8 cellular contexts compared by ENCODE assay signal in genomic region chr6:97053643-97054411, GRCh38.
A peak's percentile ranks its signal among the peaks of the same experiment; 100 is the strongest.
DNase-seq lines count a peak whose midpoint lies in the region; ATAC-seq and TF ChIP-seq lines count a peak whose summit lies in the region.

No MANE protein-coding gene starts in this region.

- no peak overlapping the region for H3K4me3 Mint-ChIP-seq in stimulated activated naive CD8-positive, alpha-beta T cell treated with anti-CD3 and anti-CD28 coated beads, Interleukin-15, amount 100 ng/mL, for 72 hours

- CTCF ChIA-PET in RWPE1 (lab: Yijun Ruan, JAX): no interaction called here

- H3K27me3 Mint-ChIP-seq in stimulated activated naive CD8-positive, alpha-beta T cell treated with anti-CD3 and anti-CD28 coated beads, Interleukin-15, amount 100 ng/mL, for 72 hours: peaks cover 2% of the 10 kb centered on the region

- no peaks in the 10 kb centered on the region for H3K9me3 Mint-ChIP-seq in stimulated activated naive CD8-positive, alpha-beta T cell treated with anti-CD3 and anti-CD28 coated beads, Interleukin-15, amount 100 ng/mL, for 72 hours

- ATAC-seq in left cardiac atrium (no peak), foreskin keratinocyte (no peak)
- ATAC-seq in stimulated activated naive CD8-positive, alpha-beta T cell treated with anti-CD3 and anti-CD28 coated beads, Interleukin-15, amount 100 ng/mL, for 72 hours: no peak

- intact Hi-C loops in left cardiac atrium (cut with DNase I) (loop anchor here in 1 of 2 donors (10.0 kb wide), 1 partner anchor 429 kb away; no protein-coding TSS in a partner anchor), transverse colon (cut with DNase I; ENCODE audit: low total_unique reads) (loop anchor here (10.0 kb wide), 2 partner anchors 159 to 429 kb away; partner anchors contain the start of gene NDUFAF4)

- H3K36me3 ChIP-seq in cardiac muscle cell: no peaks in the 10 kb centered on the region
- no peaks in the 10 kb centered on the region for H3K36me3 ChIP-seq in transverse colon

- no peaks in the 10 kb centered on the region for H3K9me3 ChIP-seq in cardiac muscle cell (ENCODE audit: low read depth)
- H3K9me3 ChIP-seq in transverse colon: no peaks in the 10 kb centered on the region

- POLR2A ChIA-PET in RWPE1 (lab: Yijun Ruan, JAX; ENCODE audit: low non-redundant PET): no interaction called here

- no peak for TF ChIP-seq EP300 in transverse colon (IDR thresholded peaks at IDR 0.05; ENCODE audit: low read depth)

- H3K27me3 ChIP-seq in cardiac muscle cell: peaks cover 13% of the 10 kb centered on the region
- no peaks in the 10 kb centered on the region for H3K27me3 ChIP-seq in foreskin keratinocyte
- no peaks in the 10 kb centered on the region for H3K27me3 ChIP-seq in transverse colon

- in situ Hi-C loops in transverse colon (cut with MboI; ENCODE audit: low pct_ligation_motif_present in 1 of 4, low pct_unique_long_range_greater_than_20kb in 1 of 4, low sequenced_read_pairs in 3 of 4): loop anchor here (5.0 to 25.0 kb wide), 5 partner anchors 149 to 429 kb away; partner anchors contain the start of gene NDUFAF4 (in 1 of the 4)

- H3K4me3 ChIP-seq in cardiac muscle cell: no peak overlapping the region
- H3K4me3 ChIP-seq in transverse colon: no peak overlapping the region

- H3K4me1 ChIP-seq in cardiac muscle cell (ENCODE audit: low read depth) (no peaks in the 10 kb centered on the region), foreskin keratinocyte (no peaks in the 10 kb centered on the region), transverse colon (no peaks in the 10 kb centered on the region)

- H3K27ac ChIP-seq in cardiac muscle cell: no peak overlapping the region
- no peak overlapping the region for H3K27ac ChIP-seq in RWPE1
- no peak overlapping the region for H3K27ac ChIP-seq in foreskin keratinocyte
- H3K27ac ChIP-seq in transverse colon: no peak overlapping the region

- TF ChIP-seq CTCF in cardiac muscle cell (IDR thresholded peaks at IDR 0.05; ENCODE audit: low read depth, low read length) (peak; percentile 60), RWPE1 (conservative IDR thresholded peaks at IDR 0.05; ENCODE audit: low read depth) (peak; percentile 49), foreskin keratinocyte (conservative IDR thresholded peaks at IDR 0.05) (peak; percentile 66), transverse colon (IDR thresholded peaks at IDR 0.05) (peak; percentile 45 to 60 (median 58))

- no peak for TF ChIP-seq POLR2A in transverse colon (IDR thresholded peaks at IDR 0.05)

- H3K4me1 Mint-ChIP-seq in stimulated activated naive CD8-positive, alpha-beta T cell treated with anti-CD3 and anti-CD28 coated beads, Interleukin-15, amount 100 ng/mL, for 72 hours: peaks cover 19% of the 10 kb centered on the region

- peak; percentile 21 to 41 for DNase-seq in cardiac muscle cell (ENCODE audit: low read depth in 1 of 2, low spot score in 1 of 2)
- DNase-seq in left cardiac atrium: no peak
- peak; percentile 9 for DNase-seq in RWPE1 (ENCODE audit: low spot score)
- no peak for DNase-seq in foreskin keratinocyte
- no peak for DNase-seq in transverse colon
- DNase-seq in stimulated activated naive CD8-positive, alpha-beta T cell treated with anti-CD3 and anti-CD28 coated beads, Interleukin-15, amount 100 ng/mL, for 72 hours: no peak
- no peak for DNase-seq in GDM1 (lab: John Stamatoyannopoulos, UW)
- no peak for DNase-seq in T-helper 2 cell

- no peak overlapping the region for H3K27ac Mint-ChIP-seq in stimulated activated naive CD8-positive, alpha-beta T cell treated with anti-CD3 and anti-CD28 coated beads, Interleukin-15, amount 100 ng/mL, for 72 hours

Comparison
In these comparisons a context has a peak if more than half of its experiments do, and no peak if none do; other contexts are left out.
1. DNase-seq: peak in cardiac muscle cell (2 of 2) and RWPE1 (single experiment); none in left cardiac atrium (single experiment), foreskin keratinocyte (0 of 2), transverse colon (single experiment), stimulated activated naive CD8-positive, alpha-beta T cell treated with anti-CD3 and anti-CD28 coated beads, Interleukin-15, amount 100 ng/mL, for 72 hours (0 of 2), GDM1 (single experiment) and T-helper 2 cell (0 of 5).
2. Peak in every context shown above with its lines, with median percentiles within 50 percentile points of each other: CTCF ChIP-seq.